8 cellular contexts compared by ENCODE assay signal in the genomic region with DNA sequence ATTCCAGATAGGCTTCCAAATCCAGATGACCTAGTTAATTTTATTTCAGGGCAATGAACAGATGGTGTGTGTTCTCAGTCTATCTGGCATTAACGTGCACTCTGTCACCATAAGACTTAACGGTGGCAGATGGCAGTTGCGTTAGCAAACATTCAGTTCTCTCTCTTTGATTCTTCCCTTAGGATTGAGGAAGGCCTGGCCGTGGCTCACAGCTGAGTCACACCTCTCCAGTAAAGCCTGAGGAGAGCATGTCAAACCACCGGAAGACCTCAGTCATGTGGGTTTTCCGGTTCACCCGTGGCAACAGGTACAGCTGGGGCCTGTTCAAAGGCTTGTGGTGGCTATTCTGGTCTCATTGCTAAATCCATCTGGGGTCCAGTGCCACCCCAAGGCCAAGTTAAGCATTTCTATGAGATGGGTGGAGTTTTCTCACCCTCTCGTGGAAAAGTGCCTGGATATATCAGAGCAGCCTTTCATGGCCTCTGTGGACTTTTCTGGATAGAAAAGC.
A peak's percentile ranks its signal among the peaks of the same experiment; 100 is the strongest.
DNase-seq lines count a peak whose midpoint lies in the region; ATAC-seq and TF ChIP-seq lines count a peak whose summit lies in the region.

No MANE protein-coding gene starts in this region.

- no peaks in the 10 kb centered on the region for H3K36me3 ChIP-seq in SJSA1
- H3K36me3 ChIP-seq in HAP-1 (replicated peaks), result no peaks in the 10 kb centered on the region

- H3K9me3 ChIP-seq in SJSA1 (replicated peaks), result no peaks in the 10 kb centered on the region
- H3K9me3 ChIP-seq in HAP-1, result no peaks in the 10 kb centered on the region

- ATAC-seq in GM21515 (IDR thresholded peaks at IDR 0.05; ENCODE audit: unreplicated experiment), result peak; percentile 100

- H3K4me3 Mint-ChIP-seq in immature natural killer cell, result peak overlapping the region in 4 of 5 donors; percentile 14 to 36 (median 26)

- H3K4me1 ChIP-seq in SJSA1 (replicated peaks) (peaks cover 7% of the 10 kb centered on the region), HAP-1 (no peaks in the 10 kb centered on the region)

- TF ChIP-seq CTCF in HL-60 (IDR thresholded peaks at IDR 0.05; ENCODE audit: insufficient read depth, low read length) (peak; percentile 37), astrocyte of the cerebellum (IDR thresholded peaks at IDR 0.05; ENCODE audit: low read depth, low read length, missing control alignments) (peak; percentile 45)

- H3K4me3 ChIP-seq in HL-60 (replicated peaks; ENCODE audit: insufficient read depth, low read length) (no peak overlapping the region), SJSA1 (no peak overlapping the region), astrocyte of the cerebellum (ENCODE audit: low read depth, low read length) (no peak overlapping the region), HAP-1 (no peak overlapping the region)

- peaks cover 0 to 2% (median 0%) of the 10 kb centered on the region in 3 donors for H3K27me3 Mint-ChIP-seq in immature natural killer cell (ENCODE audit: low read depth in 3 of 3)

- H3K27ac Mint-ChIP-seq in immature natural killer cell, result peak overlapping the region in 3 of 6 donors; percentile 55 to 72 (median 65)

- no peaks in the 10 kb centered on the region for H3K27me3 ChIP-seq in HL-60 (ENCODE audit: insufficient read depth, poor library complexity, severe bottlenecking)
- H3K27me3 ChIP-seq in SJSA1 (replicated peaks), result no peaks in the 10 kb centered on the region
- peaks cover 6% of the 10 kb centered on the region; the same call in 1 of the 2 replicates for H3K27me3 ChIP-seq in HAP-1 (ENCODE audit: low read depth)

- in situ Hi-C loops in astrocyte of the cerebellum (cut with HindIII; ENCODE audit: low sequenced_read_pairs), result no loop called here
- in situ Hi-C loops in HAP-1 (cut with MboI; ENCODE audit: low sequenced_read_pairs), result no loop called here

- H3K36me3 Mint-ChIP-seq in immature natural killer cell, result no peaks in the 10 kb centered on the region

- peaks cover 13 to 40% of the 10 kb centered on the region in 2 donors for H3K4me1 Mint-ChIP-seq in immature natural killer cell

- DNase-seq in GM04504 (ENCODE audit: low read depth), result peak; percentile 82
- peak; percentile 90 to 97 for DNase-seq in HL-60 (ENCODE audit: low read depth in 1 of 2, low spot score in 1 of 2)
- peak; percentile 20 to 59 for DNase-seq in SJSA1 (ENCODE audit: low read depth in 1 of 2, low spot score in 2 of 2)
- DNase-seq in astrocyte of the cerebellum (ENCODE audit: low read depth), result peak; percentile 89
- peak; percentile 61 to 64 (median 63) for DNase-seq in immature natural killer cell
- DNase-seq in stimulated activated CD4-positive, alpha-beta T cell treated with anti-CD3 and anti-CD28 coated beads, TNF-alpha, amount 100 ng/mL, for 48 hours (ENCODE audit: low read depth in 3 of 3), result peak in 2 of 3 donors; percentile 2 to 10
- no peak for DNase-seq in HAP-1 (ENCODE audit: low spot score in 2 of 2)

- no peaks in the 10 kb centered on the region for H3K9me3 Mint-ChIP-seq in immature natural killer cell

- H3K27ac ChIP-seq in HL-60 (replicated peaks) (peak overlapping the region; percentile 72), SJSA1 (no peak overlapping the region)

Comparison
In these comparisons a context has a peak if more than half of its experiments do, and no peak if none do; other contexts are left out.
1. DNase-seq: peak in GM04504 (single experiment), HL-60 (2 of 2), SJSA1 (2 of 2), astrocyte of the cerebellum (single experiment), immature natural killer cell (3 of 3) and stimulated activated CD4-positive, alpha-beta T cell treated with anti-CD3 and anti-CD28 coated beads, TNF-alpha, amount 100 ng/mL, for 48 hours (2 of 3); none in HAP-1 (0 of 2).